Comparison of ENCODE assay signal across 11 cellular contexts in genomic region chr12:118188690-118189371, GRCh38. TPM values are rescaled to one million over a fixed set of nuclear protein-coding genes. Genes with fewer than 3 reads are reported as not detected.
DNase-seq lines count a peak whose midpoint lies in the region; ATAC-seq and TF ChIP-seq lines count a peak whose summit lies in the region.
"Had no signal": no experiment of that assay in that cellular context is flagged by ENCODE, and none has a peak within 500 bp of the region (broad histone marks: within the 10 kb centered on the region; RNA-seq: fewer than 3 reads in every experiment).

No MANE protein-coding gene starts in this region.

- TF ChIP-seq EP300 in esophagus muscularis mucosa (IDR thresholded peaks at IDR 0.05): no peak

- H3K4me1 ChIP-seq in ACC112 (ENCODE audit: control insufficient read depth, insufficient read depth, low read length, unreplicated experiment): peaks cover 39% of the 10 kb centered on the region
- H3K4me1 ChIP-seq in esophagus muscularis mucosa: peaks cover 26 to 56% (median 48%) of the 10 kb centered on the region in 4 donors

- H3K79me2 ChIP-seq in ACC112 (ENCODE audit: control insufficient read depth, insufficient read depth, low read length, unreplicated experiment): peaks cover 14% of the 10 kb centered on the region

- no peaks in the 10 kb centered on the region for H3K9me3 ChIP-seq in esophagus muscularis mucosa

- TF ChIP-seq POLR2A in esophagus muscularis mucosa (IDR thresholded peaks at IDR 0.05; ENCODE audit: low read depth): no peak

- no peaks in the 10 kb centered on the region for H3K27me3 Mint-ChIP-seq in nephron (ENCODE audit: low read depth)
- H3K27me3 Mint-ChIP-seq: stimulated activated naive CD8-positive, alpha-beta T cell treated with anti-CD3 and anti-CD28 coated beads, Interleukin-15, Interleukin-2, amounts not matched to agents 100 ng/mL and 50 ng/mL, for 24 hours had no signal

- peak overlapping the region; percentile 71 for H2AFZ ChIP-seq in ACC112 (ENCODE audit: low read length, unreplicated experiment)

- no peaks in the 10 kb centered on the region for H3K27me3 ChIP-seq in ACC112 (ENCODE audit: insufficient read depth, low read length)
- no peaks in the 10 kb centered on the region for H3K27me3 ChIP-seq in esophagus muscularis mucosa

- peak overlapping the region; percentile 84 to 92 (median 91) for H3K4me3 Mint-ChIP-seq in nephron
- H3K4me3 Mint-ChIP-seq: stimulated activated naive CD8-positive, alpha-beta T cell treated with anti-CD3 and anti-CD28 coated beads, Interleukin-15, Interleukin-2, amounts not matched to agents 100 ng/mL and 50 ng/mL, for 24 hours had no signal

- peaks cover 62% of the 10 kb centered on the region for H3K4me1 Mint-ChIP-seq in nephron

- 22% methylated on average over 10 of the region's 10 CpGs for WGBS in esophagus muscularis mucosa

- DNase-seq in NCI-H2227 treated with DMSO at 0.1 percent for 48 hours (lab: John Stamatoyannopoulos, UW) (peak; percentile 82), esophagus muscularis mucosa (ENCODE audit: extremely low spot score) (no peak), NCI-H187 treated with DMSO at 0.1 percent for 48 hours (lab: John Stamatoyannopoulos, UW) (no peak), NCI-H446 treated with DMSO at 0.1 percent for 48 hours (lab: John Stamatoyannopoulos, UW) (no peak)
- DNase-seq: activated T-cell treated with anti-CD3 and anti-CD28 coated beads for 4 hours, DND-41 had no signal

- no peaks in the 10 kb centered on the region for H3K9me3 Mint-ChIP-seq in nephron
- H3K9me3 Mint-ChIP-seq: stimulated activated naive CD8-positive, alpha-beta T cell treated with anti-CD3 and anti-CD28 coated beads, Interleukin-15, Interleukin-2, amounts not matched to agents 100 ng/mL and 50 ng/mL, for 24 hours had no signal

- H3K4me3 ChIP-seq in ACC112 (ENCODE audit: low read depth, low read length) (peak overlapping the region; percentile 71), esophagus muscularis mucosa (peak overlapping the region; percentile 47 to 61 (median 53))

- H3K36me3 ChIP-seq in ACC112 (ENCODE audit: insufficient read depth, low read length) (no peaks in the 10 kb centered on the region), esophagus muscularis mucosa (peaks cover 0 to 6% (median 0%) of the 10 kb centered on the region in 4 donors)

- intact Hi-C loops in esophagus muscularis mucosa (cut with DNase I): loop anchor here (2.0 kb wide), 1 partner anchor 184 kb away; the partner anchor contains the start of gene TAOK3

- peak overlapping the region; percentile 37; the same call in 1 of the 2 replicates for H3K27ac ChIP-seq in ACC112 (ENCODE audit: low read depth, low read length)
- peak overlapping the region; percentile 72 to 86 (median 78) for H3K27ac ChIP-seq in esophagus muscularis mucosa (replicated peaks in 1 of 4)

- ATAC-seq in GM18498 (IDR thresholded peaks at IDR 0.05; ENCODE audit: unreplicated experiment) (no peak), HG03045 (IDR thresholded peaks at IDR 0.05; ENCODE audit: unreplicated experiment) (no peak)

- peak overlapping the region; percentile 99 for H3K27ac Mint-ChIP-seq in nephron
- H3K27ac Mint-ChIP-seq: stimulated activated naive CD8-positive, alpha-beta T cell treated with anti-CD3 and anti-CD28 coated beads, Interleukin-15, Interleukin-2, amounts not matched to agents 100 ng/mL and 50 ng/mL, for 24 hours had no signal

- no peaks in the 10 kb centered on the region for H3K36me3 Mint-ChIP-seq in nephron (ENCODE audit: low read depth)

- no peak for TF ChIP-seq CTCF in esophagus muscularis mucosa (IDR thresholded peaks at IDR 0.05)
- TF ChIP-seq CTCF in nephron (IDR thresholded peaks at IDR 0.05; ENCODE audit: unreplicated experiment in 3 of 3): no peak

RNA-seq across cellular contexts. Expression of gene PEBP1, which starts 52.9 kb away (rescaled TPM):
- total RNA-seq in esophagus muscularis mucosa: 100 to 1,000 TPM; 233 to 393 (median 327) TPM
